Comparison of ENCODE assay signal across 8 cellular contexts in the genomic region with DNA sequence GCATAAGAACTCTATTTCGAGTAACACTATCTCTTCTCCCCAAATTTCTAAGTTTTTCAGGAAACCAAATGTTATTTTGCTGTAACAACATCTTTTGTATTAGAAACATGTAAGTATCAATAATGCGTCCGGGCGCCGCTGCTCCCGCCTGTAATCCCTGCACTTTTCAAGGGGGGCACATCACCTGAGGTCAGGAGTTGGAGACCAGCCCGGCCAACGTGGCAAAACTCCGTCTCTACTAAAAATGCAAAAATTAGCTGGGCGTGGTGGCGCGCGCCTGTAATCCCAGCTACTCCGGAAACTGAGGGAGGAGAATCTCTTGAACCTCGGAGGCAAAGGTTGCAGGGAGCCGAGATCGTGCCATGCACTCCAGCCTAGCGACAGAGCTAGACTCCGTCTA.
"Had no signal": no experiment of that assay in that cellular context is flagged by ENCODE, and none has a peak within 500 bp of the region (broad histone marks: within the 10 kb centered on the region; RNA-seq: fewer than 3 reads in every experiment).

No MANE protein-coding gene starts in this region.

- H3K4me3 Mint-ChIP-seq: IgD-negative memory B cell had no signal

- DNase-seq: IMR-90, KBM-7, KG1 had no signal

- H3K27ac Mint-ChIP-seq: IgD-negative memory B cell had no signal

- FAIRE-seq: HepG2, HTR-8/SVneo, K562 had no signal

- H3K36me3 Mint-ChIP-seq: IgD-negative memory B cell had no signal

- H3K27ac ChIP-seq: HL-60 had no signal

- ATAC-seq: HepG2, K562 had no signal

- H3K27me3 Mint-ChIP-seq: IgD-negative memory B cell had no signal

- H3K4me1 Mint-ChIP-seq: IgD-negative memory B cell had no signal

- H3K4me3 ChIP-seq: K562 had no signal
